14 cellular contexts compared by ENCODE assay signal in the genomic region with DNA sequence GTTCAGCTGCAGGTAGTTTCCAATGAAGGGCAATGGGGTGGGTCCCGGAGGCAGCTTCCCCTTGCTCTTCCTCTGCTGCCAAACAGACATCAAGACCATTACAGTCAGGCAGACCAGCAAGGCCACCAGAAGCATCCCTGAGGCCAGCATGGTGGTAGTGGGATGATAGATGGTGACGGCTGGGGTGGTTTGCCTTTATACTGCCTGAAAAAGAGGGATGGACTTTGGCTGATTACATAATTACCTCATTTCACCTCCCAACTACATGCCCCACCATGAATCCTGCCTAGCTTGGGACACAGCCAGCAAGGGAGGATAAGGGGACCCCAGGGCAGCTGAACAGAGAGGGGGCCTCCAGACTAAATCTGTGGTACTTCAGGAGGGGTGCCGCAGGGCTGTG. TPM values are rescaled to one million over a fixed set of nuclear protein-coding genes. Genes with fewer than 3 reads are reported as not detected.
DNase-seq lines count a peak whose midpoint lies in the region; ATAC-seq, FAIRE-seq and TF ChIP-seq lines count a peak whose summit lies in the region.
"Not testable (repeated sequence)": the region's sequence is repeated elsewhere in the genome, so short reads cannot be mapped to it uniquely, and the experiment has no call there.
"Had no signal": no experiment of that assay in that cellular context is flagged by ENCODE, and none has a peak within 500 bp of the region (broad histone marks: within the 10 kb centered on the region; RNA-seq: fewer than 3 reads in every experiment).

A gene with protein sequence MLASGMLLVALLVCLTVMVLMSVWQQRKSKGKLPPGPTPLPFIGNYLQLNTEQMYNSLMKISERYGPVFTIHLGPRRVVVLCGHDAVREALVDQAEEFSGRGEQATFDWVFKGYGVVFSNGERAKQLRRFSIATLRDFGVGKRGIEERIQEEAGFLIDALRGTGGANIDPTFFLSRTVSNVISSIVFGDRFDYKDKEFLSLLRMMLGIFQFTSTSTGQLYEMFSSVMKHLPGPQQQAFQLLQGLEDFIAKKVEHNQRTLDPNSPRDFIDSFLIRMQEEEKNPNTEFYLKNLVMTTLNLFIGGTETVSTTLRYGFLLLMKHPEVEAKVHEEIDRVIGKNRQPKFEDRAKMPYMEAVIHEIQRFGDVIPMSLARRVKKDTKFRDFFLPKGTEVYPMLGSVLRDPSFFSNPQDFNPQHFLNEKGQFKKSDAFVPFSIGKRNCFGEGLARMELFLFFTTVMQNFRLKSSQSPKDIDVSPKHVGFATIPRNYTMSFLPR (minus strand): TSS at position 171 of the 400 bp plus-strand sequence. CDS start 21 bp downstream, at position 150.

- not testable (repeated sequence) for FAIRE-seq in small intestine (lab: Jason Lieb, UNC)

- H3K27ac ChIP-seq in CD4-positive, alpha-beta T cell (ENCODE audit: low read depth, low read length); GM23338 (ENCODE audit: low read depth); small intestine (ENCODE audit: low read depth in 1 of 2, low read length in 1 of 2): not testable (repeated sequence)

- H3K4me3 Mint-ChIP-seq in CD4-positive, alpha-beta T cell; dendritic cell treated with granulocyte-macrophage colony-stimulating factor and Interleukin-4, amounts not matched to agents 40 ng/mL and 50 ng/mL, for 4 days: not testable (repeated sequence)
- peak within 1 kb of the TSS; percentile 61; the same call in 1 of the 3 replicates for H3K4me3 Mint-ChIP-seq in GM23338
- H3K4me3 Mint-ChIP-seq in activated T-helper 17 cell treated with anti-CD3 and anti-CD28 coated beads, Interleukin-2, amount 50 U/mL, for 72 hours: peak within 1 kb of the TSS; percentile 37
- H3K4me3 Mint-ChIP-seq in naive thymus-derived CD8-positive, alpha-beta T cell: peak within 1 kb of the TSS in 7 of 10 donors; percentile 50 to 81 (median 63)

- H3K9me3 Mint-ChIP-seq in CD4-positive, alpha-beta T cell; GM23338; activated T-helper 17 cell treated with anti-CD3 and anti-CD28 coated beads, Interleukin-2, amount 50 U/mL, for 72 hours; dendritic cell treated with granulocyte-macrophage colony-stimulating factor and Interleukin-4, amounts not matched to agents 40 ng/mL and 50 ng/mL, for 4 days; naive thymus-derived CD8-positive, alpha-beta T cell: not testable (repeated sequence)

- peaks cover 45% of the 10 kb centered on the region for H3K27me3 Mint-ChIP-seq in CD4-positive, alpha-beta T cell
- peaks cover 44% of the 10 kb centered on the region for H3K27me3 Mint-ChIP-seq in GM23338 (ENCODE audit: insufficient read depth, low read depth, poor library complexity)
- H3K27me3 Mint-ChIP-seq in activated T-helper 17 cell treated with anti-CD3 and anti-CD28 coated beads, Interleukin-2, amount 50 U/mL, for 72 hours: peaks cover 19% of the 10 kb centered on the region
- H3K27me3 Mint-ChIP-seq in dendritic cell treated with granulocyte-macrophage colony-stimulating factor and Interleukin-4, amounts not matched to agents 40 ng/mL and 50 ng/mL, for 4 days: peaks cover 44% of the 10 kb centered on the region
- peaks cover 4 to 32% (median 26%) of the 10 kb centered on the region in 5 donors for H3K27me3 Mint-ChIP-seq in naive thymus-derived CD8-positive, alpha-beta T cell

- H3F3A ChIP-seq in GM23338 (replicated peaks; ENCODE audit: low read depth): not testable (repeated sequence)

- H3K4me1 ChIP-seq in GM23338 (ENCODE audit: insufficient read depth); small intestine (ENCODE audit: control insufficient read depth in 2 of 2, insufficient read depth in 1 of 2, low read depth in 1 of 2, low read length in 1 of 2): not testable (repeated sequence)

- not testable (repeated sequence) for TF ChIP-seq CTCF in CD4-positive, alpha-beta T cell (IDR thresholded peaks at IDR 0.05); GM23338 (conservative IDR thresholded peaks at IDR 0.05; ENCODE audit: low read depth in 2 of 2)

- H3K4me1 Mint-ChIP-seq in CD4-positive, alpha-beta T cell (ENCODE audit: low read depth): peaks cover 28% of the 10 kb centered on the region
- H3K4me1 Mint-ChIP-seq in GM23338; activated T-helper 17 cell treated with anti-CD3 and anti-CD28 coated beads, Interleukin-2, amount 50 U/mL, for 72 hours: not testable (repeated sequence)
- peaks cover 17% of the 10 kb centered on the region for H3K4me1 Mint-ChIP-seq in dendritic cell treated with granulocyte-macrophage colony-stimulating factor and Interleukin-4, amounts not matched to agents 40 ng/mL and 50 ng/mL, for 4 days (ENCODE audit: low read depth)
- peaks cover 15 to 28% (median 17%) of the 10 kb centered on the region in 4 donors for H3K4me1 Mint-ChIP-seq in naive thymus-derived CD8-positive, alpha-beta T cell

- H3K79me2 ChIP-seq in GM23338 (replicated peaks; ENCODE audit: insufficient read depth): not testable (repeated sequence)

- not testable (repeated sequence) for H3K4me3 ChIP-seq in GM23338; small intestine (ENCODE audit: low read depth in 1 of 2, low read length in 2 of 2)

- not testable (repeated sequence) for H3K4me2 ChIP-seq in GM23338

- CTCF ChIA-PET in CD4-positive, alpha-beta T cell (lab: Charles Lee): not testable (repeated sequence)

- H3K27ac Mint-ChIP-seq in CD4-positive, alpha-beta T cell: peak within 1 kb of the TSS; percentile 70
- H3K27ac Mint-ChIP-seq in GM23338: not testable (repeated sequence)
- H3K27ac Mint-ChIP-seq in activated T-helper 17 cell treated with anti-CD3 and anti-CD28 coated beads, Interleukin-2, amount 50 U/mL, for 72 hours: peak within 1 kb of the TSS; percentile 73
- H3K27ac Mint-ChIP-seq in dendritic cell treated with granulocyte-macrophage colony-stimulating factor and Interleukin-4, amounts not matched to agents 40 ng/mL and 50 ng/mL, for 4 days: peak within 1 kb of the TSS; percentile 2
- peak within 1 kb of the TSS in 8 of 10 donors; percentile 49 to 97 (median 76) for H3K27ac Mint-ChIP-seq in naive thymus-derived CD8-positive, alpha-beta T cell

- H3K36me3 ChIP-seq in GM23338 (ENCODE audit: insufficient read depth); small intestine (ENCODE audit: control insufficient read depth in 2 of 2, insufficient read depth in 2 of 2, low read length in 2 of 2): not testable (repeated sequence)

- not testable (repeated sequence) for H3K9me3 ChIP-seq in CD4-positive, alpha-beta T cell (ENCODE audit: control insufficient read depth, low read length); small intestine (ENCODE audit: control insufficient read depth, low read depth)

- peaks cover 12% of the 10 kb centered on the region for H3K27me3 ChIP-seq in CD4-positive, alpha-beta T cell (ENCODE audit: control insufficient read depth, insufficient read depth, low read length)
- peaks cover 26% of the 10 kb centered on the region for H3K27me3 ChIP-seq in GM23338 (ENCODE audit: insufficient read depth)
- not testable (repeated sequence) for H3K27me3 ChIP-seq in small intestine (ENCODE audit: control insufficient read depth in 2 of 2, insufficient read depth in 2 of 2, low read length in 2 of 2)

- ATAC-seq in CD4-positive, alpha-beta T cell (ENCODE audit: poor library complexity); GM23338; activated T-helper 17 cell treated with anti-CD3 and anti-CD28 coated beads, Interleukin-2, amount 50 U/mL, for 72 hours (replicated peaks); naive thymus-derived CD8-positive, alpha-beta T cell: not testable (repeated sequence)
- peak; percentile 36 for ATAC-seq in left lobe of liver

- 58 to 80% (median 80%) methylated on average over 3 of the region's 3 CpGs for WGBS in small intestine, 3 donors

- POLR2A ChIA-PET in CD4-positive, alpha-beta T cell (lab: Charles Lee); naive thymus-derived CD8-positive, alpha-beta T cell (lab: Charles Lee): not testable (repeated sequence)

- not testable (repeated sequence) for H2AFZ ChIP-seq in GM23338

- H3K36me3 Mint-ChIP-seq in CD4-positive, alpha-beta T cell (ENCODE audit: low read depth); GM23338 (ENCODE audit: low read depth); activated T-helper 17 cell treated with anti-CD3 and anti-CD28 coated beads, Interleukin-2, amount 50 U/mL, for 72 hours (ENCODE audit: low read depth); dendritic cell treated with granulocyte-macrophage colony-stimulating factor and Interleukin-4, amounts not matched to agents 40 ng/mL and 50 ng/mL, for 4 days (ENCODE audit: low read depth); naive thymus-derived CD8-positive, alpha-beta T cell: not testable (repeated sequence)

- not testable (repeated sequence) for DNase-seq in CD4-positive, alpha-beta T cell; GM23338 (ENCODE audit: low spot score); naive thymus-derived CD8-positive, alpha-beta T cell
- DNase-seq in left lobe of liver (ENCODE audit: low spot score) (peak; percentile 82), small intestine (peak; percentile 3)

- not testable (repeated sequence) for H4K20me1 ChIP-seq in GM23338 (replicated peaks; ENCODE audit: insufficient read depth)

- intact Hi-C loops in CD4-positive, alpha-beta T cell (cut with DNase I, micrococcal nuclease); dendritic cell treated with granulocyte-macrophage colony-stimulating factor and Interleukin-4, amounts not matched to agents 40 ng/mL and 50 ng/mL, for 4 days (cut with micrococcal nuclease): not testable (repeated sequence)

- H3K9me2 ChIP-seq in GM23338 (ENCODE audit: insufficient read depth): not testable (repeated sequence)

RNA-seq across cellular contexts. Expression of the gene that starts here (rescaled TPM):
- total RNA-seq in CD4-positive, alpha-beta T cell: not detected
- not detected in 2 replicates for total RNA-seq in GM23338 (2014; rRNA removed; shearing (Covaris generic))
- polyA plus RNA-seq in GM23338 (2016; fragmentation: Nextera tagmentation; extraction: Ambion mirVana) (0.39 TPM in 1 of 2 replicates, not detected in the other), small intestine (under 1 TPM in 1 of 3 donors, not detected in 2; 0.04 TPM)
- not detected for total RNA-seq in activated T-helper 17 cell treated with anti-CD3 and anti-CD28 coated beads, Interleukin-2, amount 50 U/mL, for 72 hours
- 2,152 TPM for total RNA-seq in left lobe of liver
- total RNA-seq in naive thymus-derived CD8-positive, alpha-beta T cell: not detected
- polyA plus RNA-seq in naive thymus-derived CD8-positive, alpha-beta T cell: not detected
- total RNA-seq: A673, Calu3, H7, HFFc6, HT1080, IMR-90 had no signal
- polyA plus RNA-seq: AG04450, IMR-90 had no signal

Comparison
In these comparisons a context has a peak if more than half of its experiments do, and no peak if none do; other contexts are left out.
1. RNA of the gene that starts here (total RNA-seq): 2,152 TPM in left lobe of liver (single experiment); not detected in CD4-positive, alpha-beta T cell, not detected in naive thymus-derived CD8-positive, alpha-beta T cell, not detected in GM23338 and not detected in activated T-helper 17 cell treated with anti-CD3 and anti-CD28 coated beads, Interleukin-2, amount 50 U/mL, for 72 hours; every median in the first group is over 1,000 times any median in the second.
2. Peak in DNase-seq in small intestine; RNA of the gene not detected or under 1 TPM.